In the genomic region with DNA sequence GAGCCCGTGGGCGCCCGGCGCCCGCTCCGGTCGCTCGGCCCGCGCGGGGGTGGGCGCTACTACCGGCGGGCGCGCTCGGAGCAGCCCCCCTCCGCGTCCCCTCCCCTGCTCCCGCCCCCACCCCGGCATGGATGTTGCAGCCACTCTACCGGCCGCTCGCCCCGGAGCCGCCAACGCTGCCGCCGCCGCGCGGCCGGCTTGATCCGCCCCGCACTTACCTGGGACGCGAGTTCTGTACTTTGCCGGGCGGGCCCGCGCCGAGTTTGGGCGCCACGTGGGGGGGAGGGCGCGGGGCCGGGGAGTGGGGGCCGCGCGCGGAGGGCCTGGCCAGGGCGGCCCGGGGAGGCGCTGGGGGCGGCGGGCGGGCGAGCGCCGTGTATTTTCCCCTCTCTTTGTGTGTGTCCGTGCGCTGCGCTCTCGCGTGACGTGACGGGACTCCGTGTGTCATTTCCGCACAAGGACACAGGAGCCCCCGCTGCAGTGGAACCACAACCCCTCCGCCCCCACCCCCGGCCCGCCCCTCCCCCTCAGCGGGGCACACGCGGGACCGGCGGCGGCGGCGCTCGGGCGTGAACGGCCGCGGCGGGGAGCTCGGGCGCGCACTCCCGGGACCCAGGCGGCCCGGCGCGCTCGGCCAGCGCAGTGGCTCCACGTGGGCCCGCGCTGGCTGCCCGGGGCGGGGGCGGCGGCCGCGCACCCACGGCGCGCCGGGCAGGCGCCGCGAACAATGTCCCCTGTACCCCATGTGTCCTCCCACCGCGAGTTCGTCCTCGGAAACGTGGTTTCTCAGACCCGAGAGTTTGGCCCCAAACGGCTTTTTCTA, we compare ENCODE assay signal across 8 cellular contexts. TPM values are rescaled to one million over a fixed set of nuclear protein-coding genes. Genes with fewer than 3 reads are reported as not detected.
DNase-seq lines count a peak whose midpoint lies in the region; ATAC-seq and TF ChIP-seq lines count a peak whose summit lies in the region.

A gene (minus strand): TSS at position 644 of the 823 bp plus-strand sequence. CDS start 16,230 bp downstream, outside the sequence.

- peak within 1 kb of the TSS; percentile 70 for H3K4me3 Mint-ChIP-seq in activated CD8-positive, alpha-beta memory T cell treated with anti-CD3 and anti-CD28 coated beads, Interleukin-2, amount 10 ng/mL, durations not matched to agents 7 days and 5 days

- H3F3A ChIP-seq in GM23248 (ENCODE audit: insufficient read depth) = peaks cover 12% of the 10 kb centered on the region
- peaks cover 24% of the 10 kb centered on the region for H3F3A ChIP-seq in MM.1S (ENCODE audit: insufficient read depth, low read length)

- TF ChIP-seq CTCF in MM.1S (IDR thresholded peaks at IDR 0.05; ENCODE audit: low read length) (no peak), testis (IDR thresholded peaks at IDR 0.05) (no peak)

- DNase-seq in GM03348 (ENCODE audit: low spot score) (peak; percentile 62), GM23248 (peak; percentile 47), MM.1S (peak; percentile 50), epithelial cell of prostate (ENCODE audit: low read depth, low spot score) (no peak), testis (peak; percentile 54), SKM-1 treated with dmso at 0.1 percent for 144 hours (lab: John Stamatoyannopoulos, UW; ENCODE audit: unreplicated experiment) (no peak)
- peak; percentile 48 for DNase-seq in activated CD8-positive, alpha-beta memory T cell treated with anti-CD3 and anti-CD28 coated beads, Interleukin-2, amount 10 ng/mL, durations not matched to agents 7 days and 5 days

- no peaks in the 10 kb centered on the region for H4K20me1 ChIP-seq in GM23248 (ENCODE audit: insufficient read depth)
- no peaks in the 10 kb centered on the region for H4K20me1 ChIP-seq in MM.1S (ENCODE audit: insufficient read depth, low read length)

- peak; percentile 40 for ATAC-seq in activated CD8-positive, alpha-beta memory T cell treated with anti-CD3 and anti-CD28 coated beads, Interleukin-2, amount 10 ng/mL, durations not matched to agents 7 days and 5 days

- H3K9me3 Mint-ChIP-seq in activated CD8-positive, alpha-beta memory T cell treated with anti-CD3 and anti-CD28 coated beads, Interleukin-2, amount 10 ng/mL, durations not matched to agents 7 days and 5 days (ENCODE audit: low read depth) = no peaks in the 10 kb centered on the region

- intact Hi-C loops in testis (cut with DNase I; ENCODE audit: low total_unique reads) = no loop called here

- H3K9ac ChIP-seq in GM23248 (peak within 1 kb of the TSS; percentile 70), MM.1S (ENCODE audit: low read length) (peak within 1 kb of the TSS; percentile 87), mucosa of stomach (ENCODE audit: low read length) (peak within 1 kb of the TSS; percentile 71)

- H3K27ac Mint-ChIP-seq in activated CD8-positive, alpha-beta memory T cell treated with anti-CD3 and anti-CD28 coated beads, Interleukin-2, amount 10 ng/mL, durations not matched to agents 7 days and 5 days = peak within 1 kb of the TSS; percentile 54

- no peaks in the 10 kb centered on the region for H3K79me2 ChIP-seq in GM23248 (ENCODE audit: insufficient read depth)
- H3K79me2 ChIP-seq in MM.1S (ENCODE audit: low read length) = peaks cover 16% of the 10 kb centered on the region

- H3K9me2 ChIP-seq in GM23248 (ENCODE audit: insufficient read depth) = no peaks in the 10 kb centered on the region
- H3K9me2 ChIP-seq in MM.1S (replicated peaks; ENCODE audit: insufficient read depth, low read length) = no peaks in the 10 kb centered on the region

- TF ChIP-seq POLR2A in testis (IDR thresholded peaks at IDR 0.05) = no peak

- H3K4me1 Mint-ChIP-seq in activated CD8-positive, alpha-beta memory T cell treated with anti-CD3 and anti-CD28 coated beads, Interleukin-2, amount 10 ng/mL, durations not matched to agents 7 days and 5 days = peaks cover 23% of the 10 kb centered on the region

- H3K4me1 ChIP-seq in GM23248 (ENCODE audit: insufficient read depth) (peaks cover 11% of the 10 kb centered on the region; the same call in 1 of the 2 replicates), MM.1S (ENCODE audit: low read length) (peaks cover 20% of the 10 kb centered on the region), mucosa of stomach (ENCODE audit: control insufficient read depth, insufficient read depth, low read length) (peaks cover 13% of the 10 kb centered on the region), testis (peaks cover 10% of the 10 kb centered on the region)

- H3K4me3 ChIP-seq in GM23248 (peak within 1 kb of the TSS; percentile 74), MM.1S (ENCODE audit: low read length) (peak within 1 kb of the TSS; percentile 70), mucosa of stomach (ENCODE audit: low read length) (peak within 1 kb of the TSS; percentile 66), testis (peak within 1 kb of the TSS; percentile 69 to 70)

- H3K36me3 ChIP-seq in GM23248 (ENCODE audit: low read depth) (no peaks in the 10 kb centered on the region), MM.1S (replicated peaks; ENCODE audit: insufficient read depth, low read length) (no peaks in the 10 kb centered on the region), mucosa of stomach (ENCODE audit: control insufficient read depth, insufficient read depth, low read length) (no peaks in the 10 kb centered on the region), testis (ENCODE audit: low read depth, missing control alignments) (no peaks in the 10 kb centered on the region)

- in situ Hi-C loops in GM23248 (cut with MboI) = no loop called here

- H3K27me3 ChIP-seq in GM23248 (replicated peaks; ENCODE audit: insufficient read depth) (peaks cover 14% of the 10 kb centered on the region), MM.1S (replicated peaks; ENCODE audit: insufficient read depth, low read length) (no peaks in the 10 kb centered on the region), mucosa of stomach (ENCODE audit: control insufficient read depth, insufficient read depth, low read length) (no peaks in the 10 kb centered on the region), testis (no peaks in the 10 kb centered on the region)

- H3K36me3 Mint-ChIP-seq in activated CD8-positive, alpha-beta memory T cell treated with anti-CD3 and anti-CD28 coated beads, Interleukin-2, amount 10 ng/mL, durations not matched to agents 7 days and 5 days = peaks cover 1% of the 10 kb centered on the region

- H3K4me2 ChIP-seq in GM23248 (ENCODE audit: unreplicated experiment) (peak within 1 kb of the TSS; percentile 86), MM.1S (ENCODE audit: low read depth, low read length) (peak within 1 kb of the TSS; percentile 97)

- H2AFZ ChIP-seq in GM23248 (peak within 1 kb of the TSS; percentile 87), MM.1S (ENCODE audit: low read length) (peak within 1 kb of the TSS; percentile 85)

- H3K27me3 Mint-ChIP-seq in activated CD8-positive, alpha-beta memory T cell treated with anti-CD3 and anti-CD28 coated beads, Interleukin-2, amount 10 ng/mL, durations not matched to agents 7 days and 5 days = peaks cover 18% of the 10 kb centered on the region

- WGBS in GM23248 (ENCODE audit: low coverage in 1 of 2, low lambda C conversion rate in 2 of 2, missing lambda C conversion rate in 2 of 2), 2 experiments = 0 to 1% methylated on average over 20 to 26 of the region's 120 CpGs
- 0% methylated on average over 1 to 29 of the region's 120 CpGs for WGBS in testis, 2 donors

- H3K9me3 ChIP-seq in GM23248 (ENCODE audit: low read depth) (no peaks in the 10 kb centered on the region), MM.1S (replicated peaks; ENCODE audit: insufficient read depth, low read length) (no peaks in the 10 kb centered on the region), mucosa of stomach (ENCODE audit: control insufficient read depth, low read length) (no peaks in the 10 kb centered on the region), testis (no peaks in the 10 kb centered on the region)

- CTCF ChIA-PET in activated CD8-positive, alpha-beta memory T cell treated with anti-CD3 and anti-CD28 coated beads, Interleukin-2, amount 10 ng/mL, durations not matched to agents 7 days and 5 days (lab: Charles Lee) = interaction anchor here (0.9 to 4.2 kb wide), 8 partner anchors 8 to 733 kb away, joined by 3 to 59 read pairs (median 4); a partner anchor contains a TSS

- no peak within 1 kb of the TSS for H3K27ac ChIP-seq in GM23248
- peak within 1 kb of the TSS; percentile 92 for H3K27ac ChIP-seq in MM.1S (ENCODE audit: low read length)
- peak within 1 kb of the TSS; percentile 54 for H3K27ac ChIP-seq in epithelial cell of prostate
- peak within 1 kb of the TSS; percentile 71 to 79 for H3K27ac ChIP-seq in testis

RNA-seq across cellular contexts. Expression of the gene that starts here (rescaled TPM):
- 1.8 and 2.7 TPM in 2 replicates for total RNA-seq in GM23248 (2014; rRNA removed; shearing (Covaris generic))
- polyA plus RNA-seq in GM23248 (2016; fragmentation: Nextera tagmentation; extraction: Ambion mirVana) (1.0 and 1.4 TPM in 2 replicates), testis (ENCODE audit: insufficient read depth, low read depth, low replicate concordance) (3.7 TPM)
- 1 to 10 TPM; 3.3 to 4.7 TPM for total RNA-seq in activated CD8-positive, alpha-beta memory T cell treated with anti-CD3 and anti-CD28 coated beads, Interleukin-2, amount 10 ng/mL, durations not matched to agents 7 days and 5 days
- 1 to 10 TPM; 6.9 to 7.6 TPM for total RNA-seq in testis

Comparison
In these comparisons a context has a peak if more than half of its experiments do, and no peak if none do; other contexts are left out.
1. DNase-seq: peak in GM03348 (single experiment), GM23248 (single experiment), MM.1S (single experiment), activated CD8-positive, alpha-beta memory T cell treated with anti-CD3 and anti-CD28 coated beads, Interleukin-2, amount 10 ng/mL, durations not matched to agents 7 days and 5 days (single experiment) and testis (single experiment); none in epithelial cell of prostate (single experiment) and SKM-1 treated with dmso at 0.1 percent for 144 hours (single experiment).
2. Peak in every context shown above with its lines, with median percentiles within 50 percentile points of each other: H3K4me3 ChIP-seq and H3K9ac ChIP-seq.